Comparison of ENCODE assay signal across 26 cellular contexts in the genomic region with DNA sequence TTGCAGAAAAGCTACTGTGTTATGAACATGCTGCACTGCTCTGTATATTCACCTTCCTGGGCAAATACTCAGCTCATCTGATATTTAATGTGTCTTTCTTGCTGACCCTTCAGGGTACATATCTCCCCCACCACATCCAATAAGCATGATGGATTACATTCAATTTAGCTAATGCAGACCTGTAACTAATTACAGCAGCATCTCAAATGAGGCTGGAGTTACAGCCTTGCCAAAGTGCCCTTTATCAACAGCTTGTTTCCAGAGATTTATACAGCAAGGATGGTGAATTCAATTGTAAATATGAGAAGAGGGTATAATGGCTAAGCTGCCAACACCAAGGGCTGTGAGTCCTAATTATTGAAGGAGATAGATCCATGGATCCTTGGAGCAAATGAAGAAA.
"Had no signal": no experiment of that assay in that cellular context is flagged by ENCODE, and none has a peak within 500 bp of the region (broad histone marks: within the 10 kb centered on the region; RNA-seq: fewer than 3 reads in every experiment).

No MANE protein-coding gene starts in this region.

- H3K27me3 Mint-ChIP-seq: brain had no signal

- H3K9me3 Mint-ChIP-seq: activated CD4-positive, alpha-beta memory T cell treated with anti-CD3 and anti-CD28 coated beads, Interleukin-2, amount 10 ng/mL, durations not matched to agents 7 days and 5 days; activated naive CD4-positive, alpha-beta T cell treated with anti-CD3 and anti-CD28 coated beads for 36 hours had no signal

- H3K4me3 Mint-ChIP-seq: activated CD4-positive, alpha-beta memory T cell treated with anti-CD3 and anti-CD28 coated beads, Interleukin-2, amount 10 ng/mL, durations not matched to agents 7 days and 5 days; activated CD4-positive, alpha-beta T cell treated with anti-CD3 and anti-CD28 coated beads, Interleukin-2, amount 10 ng/mL, durations not matched to agents 7 days and 5 days; activated naive CD4-positive, alpha-beta T cell treated with anti-CD3 and anti-CD28 coated beads for 36 hours; activated naive CD8-positive, alpha-beta T cell; activated T-helper 17 cell treated with anti-CD3 and anti-CD28 coated beads, Interleukin-2, amount 50 U/mL, for 72 hours; brain; central memory CD8-positive, alpha-beta T cell had no signal

- H3K27me3 ChIP-seq: MG63, Peyer's patch, SJCRH30 had no signal

- H3K9ac ChIP-seq: KMS-11 had no signal

- H3K4me1 Mint-ChIP-seq: activated CD4-positive, alpha-beta memory T cell treated with anti-CD3 and anti-CD28 coated beads, Interleukin-2, amount 10 ng/mL, durations not matched to agents 7 days and 5 days; activated CD4-positive, alpha-beta T cell treated with anti-CD3 and anti-CD28 coated beads, Interleukin-2, amount 10 ng/mL, durations not matched to agents 7 days and 5 days; activated T-helper 17 cell treated with anti-CD3 and anti-CD28 coated beads, Interleukin-2, amount 50 U/mL, for 72 hours; brain; central memory CD8-positive, alpha-beta T cell had no signal

- H3K4me2 ChIP-seq: KMS-11 had no signal

- H3K4me3 ChIP-seq: MG63, Peyer's patch, SJCRH30 had no signal

- H3K4me1 ChIP-seq: Peyer's patch, SJCRH30 had no signal

- H3K9me3 ChIP-seq: MG63, Peyer's patch had no signal

- H3K36me3 Mint-ChIP-seq: activated naive CD8-positive, alpha-beta T cell had no signal

- H3K36me3 ChIP-seq: MG63, Peyer's patch, SJCRH30 had no signal

- H3K27ac ChIP-seq: KMS-11, Peyer's patch, RWPE1, SJCRH30, VCaP had no signal

- DNase-seq: activated CD4-positive, alpha-beta memory T cell treated with anti-CD3 and anti-CD28 coated beads, Interleukin-2, amount 10 ng/mL, durations not matched to agents 7 days and 5 days; activated CD4-positive, alpha-beta T cell treated with anti-CD3 and anti-CD28 coated beads, Interleukin-2, amount 10 ng/mL, durations not matched to agents 7 days and 5 days; activated CD4-positive, CD25-positive, alpha-beta regulatory T cell; activated gamma-delta T cell; activated naive CD4-positive, alpha-beta T cell treated with anti-CD3 and anti-CD28 coated beads for 36 hours; activated T-cell treated with anti-CD3 and anti-CD28 coated beads for 4 hours; activated T-cell treated with anti-CD3 and anti-CD28 coated beads, Interleukin-2, amount 50 U/mL, for 48 hours; amygdala; MG63; MV-4-11; NCI-H1092 treated with DMSO at 0.1 percent for 48 hours; NCI-H1694 treated with DMSO at 0.1 percent for 48 hours; NCI-H2081; NCI-H446; NCI-H524; NCI-H748 treated with DMSO at 0.1 percent for 48 hours; Peyer's patch; Right ventricle myocardium superior; SJCRH30 had no signal

- ATAC-seq: activated T-helper 17 cell treated with anti-CD3 and anti-CD28 coated beads, Interleukin-2, amount 50 U/mL, for 72 hours had no signal

- H3K27ac Mint-ChIP-seq: activated CD4-positive, alpha-beta memory T cell treated with anti-CD3 and anti-CD28 coated beads, Interleukin-2, amount 10 ng/mL, durations not matched to agents 7 days and 5 days; activated CD4-positive, alpha-beta T cell treated with anti-CD3 and anti-CD28 coated beads, Interleukin-2, amount 10 ng/mL, durations not matched to agents 7 days and 5 days; activated naive CD4-positive, alpha-beta T cell treated with anti-CD3 and anti-CD28 coated beads for 36 hours; activated naive CD8-positive, alpha-beta T cell; activated T-helper 17 cell treated with anti-CD3 and anti-CD28 coated beads, Interleukin-2, amount 50 U/mL, for 72 hours; brain had no signal
